Comparison of ENCODE assay signal across 30 cellular contexts in genomic region chr5:17713301-17713700, GRCh38.
A peak's percentile ranks its signal among the peaks of the same experiment; 100 is the strongest.
DNase-seq lines count a peak whose midpoint lies in the region; ATAC-seq and TF ChIP-seq lines count a peak whose summit lies in the region.
"Had no signal": no experiment of that assay in that cellular context is flagged by ENCODE, and none has a peak within 500 bp of the region (broad histone marks: within the 10 kb centered on the region; RNA-seq: fewer than 3 reads in every experiment).

No MANE protein-coding gene starts in this region.

- H3K27me3 ChIP-seq in HL-60 (ENCODE audit: insufficient read depth, poor library complexity, severe bottlenecking) (no peaks in the 10 kb centered on the region), right cardiac atrium (ENCODE audit: control insufficient read depth, insufficient read depth) (no peaks in the 10 kb centered on the region)
- H3K27me3 ChIP-seq: BLaER1 treated with 17β-estradiol and CSF1 and Interleukin-3, amounts not matched to agents 10 nM and 100 nM; cardiac muscle cell; colonic mucosa; upper lobe of left lung had no signal

- peak overlapping the region; percentile 1 for H3K27ac Mint-ChIP-seq in neural crest cell (ENCODE audit: unreplicated experiment)
- H3K27ac Mint-ChIP-seq: activated CD8-positive, alpha-beta T cell treated with anti-CD3 and anti-CD28 coated beads, Interleukin-2, amount 10 ng/mL, durations not matched to agents 7 days and 5 days; activated naive CD8-positive, alpha-beta T cell; activated T-helper 2 cell treated with anti-CD3 and anti-CD28 coated beads, Interferon-gamma antibody, Interleukin-2, Interleukin-4, amounts not matched to agents 10 μg/mL and 5 μg/mL and 100 μg/mL, durations not matched to agents 14 hours and 24 hours and 36 hours; stimulated activated effector memory CD8-positive, alpha-beta T cell treated with anti-CD3 and anti-CD28 coated beads, Interleukin-12 subunit alpha, Interleukin-12 subunit beta, amount 100 ng/mL, for 72 hours had no signal

- peaks cover 2% of the 10 kb centered on the region for H3K9me3 ChIP-seq in right cardiac atrium (ENCODE audit: control insufficient read depth, low read length)
- H3K9me3 ChIP-seq: colonic mucosa, upper lobe of left lung had no signal

- H3K36me3 Mint-ChIP-seq in neural crest cell (ENCODE audit: low read depth): peaks cover 3% of the 10 kb centered on the region
- H3K36me3 Mint-ChIP-seq: activated naive CD8-positive, alpha-beta T cell; stimulated activated effector memory CD8-positive, alpha-beta T cell treated with anti-CD3 and anti-CD28 coated beads, Interleukin-12 subunit alpha, Interleukin-12 subunit beta, amount 100 ng/mL, for 72 hours had no signal

- no peak overlapping the region for H3K27ac ChIP-seq in HL-60 (replicated peaks)
- no peak overlapping the region for H3K27ac ChIP-seq in right cardiac atrium (ENCODE audit: low read length)
- H3K27ac ChIP-seq: BLaER1 treated with 17β-estradiol and CSF1 and Interleukin-3, amounts not matched to agents 10 nM and 100 nM; cardiac muscle cell; colonic mucosa; GM23248; PC-9; upper lobe of left lung had no signal

- no peaks in the 10 kb centered on the region for H3K4me1 Mint-ChIP-seq in neural crest cell
- H3K4me1 Mint-ChIP-seq: stimulated activated effector memory CD8-positive, alpha-beta T cell treated with anti-CD3 and anti-CD28 coated beads, Interleukin-12 subunit alpha, Interleukin-12 subunit beta, amount 100 ng/mL, for 72 hours had no signal

- peaks cover 8% of the 10 kb centered on the region for H3K9me3 Mint-ChIP-seq in neural crest cell

- no peaks in the 10 kb centered on the region for H3K4me1 ChIP-seq in right cardiac atrium (ENCODE audit: control insufficient read depth, insufficient read depth, low read length)
- H3K4me1 ChIP-seq: colonic mucosa, upper lobe of left lung had no signal

- intact Hi-C loops in right cardiac atrium (cut with DNase I): no loop called here

- ATAC-seq in SK-N-SH treated with all-trans-retinoic acid at 6 μM for 48 hours (no peak), right cardiac atrium (no peak)
- ATAC-seq: activated CD8-positive, alpha-beta T cell treated with anti-CD3 and anti-CD28 coated beads, Interleukin-2, amount 10 ng/mL, durations not matched to agents 7 days and 5 days; mucosa of descending colon; sciatic nerve; stimulated activated effector memory CD8-positive, alpha-beta T cell treated with anti-CD3 and anti-CD28 coated beads, Interleukin-12 subunit alpha, Interleukin-12 subunit beta, amount 100 ng/mL, for 72 hours had no signal

- no peak overlapping the region for H3K4me3 Mint-ChIP-seq in neural crest cell
- H3K4me3 Mint-ChIP-seq: activated CD8-positive, alpha-beta T cell treated with anti-CD3 and anti-CD28 coated beads, Interleukin-2, amount 10 ng/mL, durations not matched to agents 7 days and 5 days; activated naive CD8-positive, alpha-beta T cell; stimulated activated effector memory CD8-positive, alpha-beta T cell treated with anti-CD3 and anti-CD28 coated beads, Interleukin-12 subunit alpha, Interleukin-12 subunit beta, amount 100 ng/mL, for 72 hours had no signal

- DNase-seq in HL-60 (ENCODE audit: low read depth in 1 of 2, low spot score in 1 of 2) (peak; percentile 17 to 80), NCI-H460 (ENCODE audit: extremely low read depth, low read depth) (peak; percentile 23), SKM-1 treated with dmso at 0.1 percent for 144 hours (lab: John Stamatoyannopoulos, UW; ENCODE audit: unreplicated experiment) (peak; percentile 60), neural crest cell (ENCODE audit: low read depth, low spot score) (no peak), right cardiac atrium (no peak), foreskin melanocyte (no peak)
- DNase-seq: activated CD8-positive, alpha-beta T cell treated with anti-CD3 and anti-CD28 coated beads, Interleukin-2, amount 10 ng/mL, durations not matched to agents 7 days and 5 days; anterior cingulate cortex; colonic mucosa; effector CD8-positive, alpha-beta T cell; GM23248; head of caudate nucleus; mucosa of descending colon; NCI-H1417 treated with DMSO at 0.1 percent for 48 hours; NCI-H2081 treated with DMSO at 0.1 percent for 48 hours; NCI-H446; NCI-H82; PC-9; SHP77 treated with DMSO at 0.1 percent for 48 hours; stimulated activated CD4-positive, alpha-beta T cell treated with anti-CD3 and anti-CD28 coated beads, Interleukin-4, amount 100 ng/mL, for 24 hours; substantia nigra; upper lobe of left lung had no signal

- H3K27me3 Mint-ChIP-seq in neural crest cell (ENCODE audit: low read depth): no peaks in the 10 kb centered on the region
- H3K27me3 Mint-ChIP-seq: activated naive CD8-positive, alpha-beta T cell had no signal

- WGBS in right cardiac atrium: 82% methylated on average over 1 of the region's 1 CpG

- H3K4me3 ChIP-seq in HL-60 (replicated peaks; ENCODE audit: insufficient read depth, low read length) (no peak overlapping the region), right cardiac atrium (ENCODE audit: low read length) (no peak overlapping the region)
- H3K4me3 ChIP-seq: BLaER1 treated with 17β-estradiol and CSF1 and Interleukin-3, amounts not matched to agents 10 nM and 100 nM; cardiac muscle cell; colonic mucosa; GM23248; lung; mucosa of descending colon; PC-9; upper lobe of left lung had no signal

- TF ChIP-seq CTCF in HL-60 (IDR thresholded peaks at IDR 0.05; ENCODE audit: insufficient read depth, low read length) (no peak), neural crest cell (conservative IDR thresholded peaks at IDR 0.05) (no peak)

TF ChIP-seq in SK-N-SH treated with all-trans-retinoic acid at 6 μM for 48 hours, 23 proteins besides CTCF, POLR2A, EP300 and RAD21 (continues in another document):
- no peak for TF ChIP-seq ARNTL (CRISPR knock-in tag; IDR thresholded peaks at IDR 0.05; ENCODE audit: borderline replicate concordance, low read depth)
- no peak for TF ChIP-seq RARB (CRISPR knock-in tag; IDR thresholded peaks at IDR 0.05)
- no peak for TF ChIP-seq OSR1 (CRISPR knock-in tag; IDR thresholded peaks at IDR 0.05)
- no peak for TF ChIP-seq ZC3H10 (CRISPR knock-in tag; IDR thresholded peaks at IDR 0.05)
- TF ChIP-seq SNAI2 (CRISPR knock-in tag; IDR thresholded peaks at IDR 0.05): no peak
- TF ChIP-seq PPARA (CRISPR knock-in tag; IDR thresholded peaks at IDR 0.05; ENCODE audit: borderline replicate concordance): no peak
- TF ChIP-seq BACH2 (CRISPR knock-in tag; IDR thresholded peaks at IDR 0.05; ENCODE audit: borderline replicate concordance): no peak
- TF ChIP-seq POU6F1 (CRISPR knock-in tag; IDR thresholded peaks at IDR 0.05; ENCODE audit: borderline replicate concordance, low read depth): no peak
- TF ChIP-seq GLIS3 (CRISPR knock-in tag; IDR thresholded peaks at IDR 0.05): no peak
- TF ChIP-seq PATZ1 (CRISPR knock-in tag; IDR thresholded peaks at IDR 0.05; ENCODE audit: borderline replicate concordance): no peak
- TF ChIP-seq ZFP30 (CRISPR knock-in tag; IDR thresholded peaks at IDR 0.05): no peak
- TF ChIP-seq ZNF70 (CRISPR knock-in tag; IDR thresholded peaks at IDR 0.05): no peak
- no peak for TF ChIP-seq ZFP3 (CRISPR knock-in tag; IDR thresholded peaks at IDR 0.05)
- TF ChIP-seq CSRNP3 (CRISPR knock-in tag; IDR thresholded peaks at IDR 0.05): no peak
- TF ChIP-seq TOX (CRISPR knock-in tag; IDR thresholded peaks at IDR 0.05; ENCODE audit: borderline replicate concordance): no peak
- TF ChIP-seq ZNF8 (CRISPR knock-in tag; IDR thresholded peaks at IDR 0.05): no peak

Comparison
In these comparisons a context has a peak if more than half of its experiments do, and no peak if none do; other contexts are left out.
1. DNase-seq: peak in HL-60 (2 of 2), NCI-H460 (single experiment) and SKM-1 treated with dmso at 0.1 percent for 144 hours (single experiment); none in neural crest cell (single experiment), right cardiac atrium (0 of 3) and foreskin melanocyte (single experiment).